Comparison of ENCODE assay signal across 32 cellular contexts in the genomic region with DNA sequence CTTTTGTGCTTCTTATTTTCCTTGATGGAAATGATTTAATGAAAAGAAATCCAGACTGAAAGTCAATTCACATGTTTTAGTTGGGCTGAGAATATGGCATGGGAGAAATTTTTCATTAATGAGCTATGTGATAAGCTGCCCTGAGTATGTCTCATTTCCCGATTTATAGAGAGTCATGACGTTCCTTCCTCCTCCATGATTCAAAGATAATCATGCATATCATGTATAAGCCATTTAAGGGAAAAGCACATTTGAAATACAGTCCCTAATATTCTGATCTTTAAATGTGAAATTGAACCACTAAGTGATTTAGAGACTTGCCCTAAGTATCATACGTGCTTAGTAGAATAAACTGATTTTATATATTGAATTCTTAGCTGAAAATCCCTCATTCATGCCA.
"Had no signal": no experiment of that assay in that cellular context is flagged by ENCODE, and none has a peak within 500 bp of the region (broad histone marks: within the 10 kb centered on the region; RNA-seq: fewer than 3 reads in every experiment).

No MANE protein-coding gene starts in this region.

- H3K4me1 ChIP-seq: adrenal gland, ascending aorta, body of pancreas, breast epithelium had no signal

- DNase-seq: activated effector memory CD4-positive, alpha-beta T cell treated with anti-CD3 and anti-CD28 coated beads, Interleukin-2, amount 50 U/mL, for 16 hours; activated effector memory CD4-positive, alpha-beta T cell treated with Interleukin-2 at 50 U/mL for 16 hours; activated gamma-delta T cell; activated gamma-delta T cell treated with Interleukin-2 at 50 U/mL for 16 hours; activated naive CD4-positive, alpha-beta T cell; activated naive CD4-positive, alpha-beta T cell treated with anti-CD3 and anti-CD28 coated beads for 36 hours; activated naive CD4-positive, alpha-beta T cell treated with anti-CD3 and anti-CD28 coated beads, Interleukin-2, amount 10 ng/mL, durations not matched to agents 7 days and 5 days; activated naive CD4-positive, alpha-beta T cell treated with anti-CD3 and anti-CD28 coated beads, Interleukin-2, amount 50 U/mL, for 16 hours; activated naive CD4-positive, alpha-beta T cell treated with Interleukin-2 at 50 U/mL for 16 hours; activated naive CD8-positive, alpha-beta T cell treated with anti-CD3 and anti-CD28 coated beads for 36 hours; activated naive CD8-positive, alpha-beta T cell treated with anti-CD3 and anti-CD28 coated beads, Interleukin-2, amount 10 ng/mL, durations not matched to agents 7 days and 5 days; activated naive CD8-positive, alpha-beta T cell treated with anti-CD3 and anti-CD28 coated beads, Interleukin-2, amount 50 U/mL, for 24 hours; activated T-cell treated with anti-CD3 and anti-CD28 coated beads for 4 hours; activated T-cell treated with anti-CD3 and anti-CD28 coated beads, Interleukin-2, amount 50 U/mL, for 1 hour; activated T-cell treated with anti-CD3 and anti-CD28 coated beads, Interleukin-2, amount 50 U/mL, for 24 hours; activated T-cell treated with anti-CD3 and anti-CD28 coated beads, Interleukin-2, amount 50 U/mL, for 4 hours; activated T-cell treated with anti-CD3 and anti-CD28 coated beads, Interleukin-2, amount 50 U/mL, for 48 hours; activated T-cell treated with anti-CD3 and anti-CD28 coated beads, Interleukin-2, amount 50 U/mL, for 72 hours; adrenal gland; amniotic stem cell; amygdala; anterior cingulate cortex; aorta; body of pancreas; caudate nucleus; central memory CD4-positive, alpha-beta T cell; cerebellar nuclear complex had no signal

- H3K27me3 ChIP-seq: adrenal gland, ascending aorta, body of pancreas, breast epithelium, cardiac muscle cell had no signal

- FAIRE-seq: astrocyte, bronchial epithelial cell had no signal

- H3K4me3 ChIP-seq: adrenal gland, ascending aorta, body of pancreas, breast epithelium, cardiac muscle cell had no signal

- H3K9me3 ChIP-seq: adrenal gland, ascending aorta, body of pancreas, breast epithelium had no signal

- H3K27ac ChIP-seq: adrenal gland, ascending aorta, body of pancreas, breast epithelium, cardiac muscle cell had no signal

- H3K36me3 ChIP-seq: adrenal gland, ascending aorta, breast epithelium, cardiac muscle cell had no signal
